9 cellular contexts compared by ENCODE assay signal in genomic region chr5:141382469-141383294, GRCh38. TPM values are rescaled to one million over a fixed set of nuclear protein-coding genes. Genes with fewer than 3 reads are reported as not detected.
DNase-seq lines count a peak whose midpoint lies in the region; ATAC-seq and TF ChIP-seq lines count a peak whose summit lies in the region.
"Had no signal": no experiment of that assay in that cellular context is flagged by ENCODE, and none has a peak within 500 bp of the region (broad histone marks: within the 10 kb centered on the region; RNA-seq: fewer than 3 reads in every experiment).

TSS of gene PCDHGA7 (plus strand) at chr5:141382742. CDS start at chr5:141382900, 158 bp downstream.

- H3K27ac ChIP-seq in mammary epithelial cell (ENCODE audit: insufficient read depth, low read depth, low read length), result no peak within 1 kb of the TSS
- H3K27ac ChIP-seq in mesendoderm (ENCODE audit: low read depth, low read length), result no peak within 1 kb of the TSS

- DNase-seq in AG10803 (ENCODE audit: low read depth) (peak; percentile 58), mammary epithelial cell (no peak), mesendoderm (no peak), amygdala (lab: John Stamatoyannopoulos, UW) (no peak), NCI-H1417 (lab: John Stamatoyannopoulos, UW) (no peak)

- intact Hi-C loops in mammary epithelial cell (cut with micrococcal nuclease), result loop anchor here (1.0 kb wide), 1 partner anchor 182 kb away; no protein-coding TSS in a partner anchor

- BruUV-seq in mammary epithelial cell (replicated peaks; lab: Mats Ljungman, UMichigan), result no TSS peak

- H4K20me1 ChIP-seq in mammary epithelial cell (ENCODE audit: insufficient read depth, low read length), result no peaks in the 10 kb centered on the region

- H4K8ac ChIP-seq in mesendoderm (ENCODE audit: low read depth, low read length), result no peak within 1 kb of the TSS

- H3K79me1 ChIP-seq in mesendoderm (ENCODE audit: low read length), result no peaks in the 10 kb centered on the region

- H3K56ac ChIP-seq in mesendoderm (ENCODE audit: low read length), result no peak within 1 kb of the TSS

- TF ChIP-seq CTCF in AG10803 (conservative IDR thresholded peaks at IDR 0.05; ENCODE audit: low read length) (peak; percentile 67), mammary epithelial cell (conservative IDR thresholded peaks at IDR 0.05 in 1 of 2, IDR thresholded peaks at IDR 0.05 in 1 of 2; ENCODE audit: extremely low read depth in 1 of 2, insufficient read depth in 1 of 2, low read depth in 1 of 2, low read length in 2 of 2) (peak; percentile 9 to 30)

- H3K4me3 ChIP-seq in AG10803 (ENCODE audit: low read length) (peak within 1 kb of the TSS; percentile 71), mammary epithelial cell (replicated peaks in 1 of 3; ENCODE audit: insufficient read depth in 1 of 3, low read depth in 2 of 3, low read length in 3 of 3) (peak within 1 kb of the TSS; percentile 15 to 28 (median 17)), mononuclear cell (ENCODE audit: low read length) (peak within 1 kb of the TSS; percentile 7), mesendoderm (ENCODE audit: low read length) (no peak within 1 kb of the TSS)
- H3K4me3 ChIP-seq: lung had no signal

- 26% methylated on average over 23 of the region's 37 CpGs for WGBS in mammary epithelial cell (ENCODE audit: low coverage, missing lambda C conversion rate)
- WGBS in mesendoderm (ENCODE audit: extremely low coverage, insufficient coverage, low lambda C conversion rate), result no CpG with 5 or more reads among the region's 37 CpGs

- H3K27me3 ChIP-seq in mammary epithelial cell (ENCODE audit: insufficient read depth, low read length) (peaks cover 1% of the 10 kb centered on the region), mononuclear cell (ENCODE audit: insufficient read depth, low read length) (peaks cover 83% of the 10 kb centered on the region), mesendoderm (ENCODE audit: insufficient read depth, low read length, poor library complexity) (no peaks in the 10 kb centered on the region)

- no peak within 1 kb of the TSS for H2BK120ac ChIP-seq in mesendoderm (ENCODE audit: low read depth, low read length)

- H2AFZ ChIP-seq in mammary epithelial cell (ENCODE audit: low read depth, low read length), result peak within 1 kb of the TSS; percentile 71

- H3K4me2 ChIP-seq in mammary epithelial cell (ENCODE audit: insufficient read depth, low read depth, low read length) (peak within 1 kb of the TSS; percentile 10), mesendoderm (ENCODE audit: low read length) (no peak within 1 kb of the TSS)

- no peak within 1 kb of the TSS for H2BK5ac ChIP-seq in mesendoderm (ENCODE audit: low read length)

- H3K79me2 ChIP-seq in mammary epithelial cell (ENCODE audit: insufficient read depth, low read length) (no peaks in the 10 kb centered on the region), mesendoderm (ENCODE audit: control insufficient read depth, insufficient read depth, low read length) (no peaks in the 10 kb centered on the region)

- no peak within 1 kb of the TSS for H2AK5ac ChIP-seq in mesendoderm (ENCODE audit: low read length)

- no peak within 1 kb of the TSS for H4K5ac ChIP-seq in mesendoderm (ENCODE audit: low read length)

- H2BK15ac ChIP-seq in mesendoderm (replicated peaks; ENCODE audit: low read depth), result no peak within 1 kb of the TSS

- H3K9ac ChIP-seq in mammary epithelial cell (ENCODE audit: insufficient read depth, low read length) (no peak within 1 kb of the TSS), mesendoderm (ENCODE audit: low read length) (no peak within 1 kb of the TSS)

- H3K9me3 ChIP-seq in mammary epithelial cell (replicated peaks; ENCODE audit: insufficient read depth, low read length) (peaks cover 20% of the 10 kb centered on the region), mononuclear cell (ENCODE audit: low read depth, low read length) (peaks cover 8% of the 10 kb centered on the region)

- in situ Hi-C loops in mammary epithelial cell (cut with MboI; ENCODE audit: low sequenced_read_pairs in 2 of 2), result loop anchor here in 1 of 2 donors (10.0 kb wide), 1 partner anchor 182 kb away; no protein-coding TSS in a partner anchor

- H3K4me1 ChIP-seq in mammary epithelial cell (ENCODE audit: insufficient read depth, low read length) (no peaks in the 10 kb centered on the region), mononuclear cell (ENCODE audit: insufficient read depth, low read length) (no peaks in the 10 kb centered on the region), mesendoderm (ENCODE audit: control insufficient read depth, low read depth, low read length) (no peaks in the 10 kb centered on the region)

- H3K36me3 ChIP-seq in mammary epithelial cell (ENCODE audit: insufficient read depth, low read length) (no peaks in the 10 kb centered on the region), mesendoderm (ENCODE audit: control insufficient read depth, insufficient read depth, low read length) (no peaks in the 10 kb centered on the region)

- dilution Hi-C loops in mammary epithelial cell (cut with HindIII; ENCODE audit: low sequenced_read_pairs), result no loop called here

- H3K23ac ChIP-seq in mesendoderm (ENCODE audit: low read length), result no peak within 1 kb of the TSS

- H3K18ac ChIP-seq in mesendoderm (ENCODE audit: low read length), result no peak within 1 kb of the TSS

- peak; percentile 73 for ATAC-seq in HG03520 (IDR thresholded peaks at IDR 0.05; ENCODE audit: unreplicated experiment)
- ATAC-seq in HG02884 (IDR thresholded peaks at IDR 0.05; ENCODE audit: unreplicated experiment), result no peak

- no peak within 1 kb of the TSS for H3K4ac ChIP-seq in mesendoderm (ENCODE audit: low read depth, low read length)

- CTCF ChIA-PET in mammary epithelial cell (lab: Charles Lee; ENCODE audit: low non-redundant PET), result no interaction called here

RNA-seq across cellular contexts. Expression of gene PCDHGA7, which starts in this region (rescaled TPM):
- 1 to 10 TPM; 1.6 to 4.7 TPM for total RNA-seq in mammary epithelial cell
- 0.31 TPM for polyA plus RNA-seq in mammary epithelial cell
- polyA minus RNA-seq in mammary epithelial cell, result 2.5 TPM
- total RNA-seq in mononuclear cell, result 0.42 TPM
- 0.06 TPM for polyA plus RNA-seq in mesendoderm (2013, experiment 1 of 2)
- 0.06 TPM for polyA plus RNA-seq in mesendoderm (2013, experiment 2 of 2)
